In genomic region chr6:36820700-36821580, GRCh38 we compare ENCODE assay signal across 11 cellular contexts. TPM values are rescaled to one million over a fixed set of nuclear protein-coding genes. Genes with fewer than 3 reads are reported as not detected.
A peak's percentile ranks its signal among the peaks of the same experiment; 100 is the strongest.
DNase-seq lines count a peak whose midpoint lies in the region; ATAC-seq, FAIRE-seq and TF ChIP-seq lines count a peak whose summit lies in the region.
"Had no signal": no experiment of that assay in that cellular context is flagged by ENCODE, and none has a peak within 500 bp of the region (broad histone marks: within the 10 kb centered on the region; RNA-seq: fewer than 3 reads in every experiment).

No MANE protein-coding gene starts in this region.

- H3K4me2 ChIP-seq in mammary epithelial cell (ENCODE audit: insufficient read depth, low read depth, low read length) = no peak overlapping the region

- H3K27me3 ChIP-seq in mammary epithelial cell (ENCODE audit: insufficient read depth, low read length) (no peaks in the 10 kb centered on the region), suprapubic skin (no peaks in the 10 kb centered on the region)

- H3K9me3 ChIP-seq in mammary epithelial cell (replicated peaks; ENCODE audit: insufficient read depth, low read length) = no peaks in the 10 kb centered on the region
- H3K9me3 ChIP-seq in suprapubic skin = no peaks in the 10 kb centered on the region

- H3K27ac ChIP-seq in mammary epithelial cell (ENCODE audit: insufficient read depth, low read depth, low read length) (peak overlapping the region; percentile 47), suprapubic skin (no peak overlapping the region)
- H3K27ac ChIP-seq: parathyroid adenoma, SK-N-MC had no signal

- no peak overlapping the region for H3K4me3 ChIP-seq in mammary epithelial cell (replicated peaks in 1 of 3; ENCODE audit: insufficient read depth in 1 of 3, low read depth in 2 of 3, low read length in 3 of 3)
- H3K4me3 ChIP-seq in suprapubic skin = no peak overlapping the region
- H3K4me3 ChIP-seq: SK-N-MC had no signal

- no TSS peak for BruUV-seq in mammary epithelial cell (replicated peaks; lab: Mats Ljungman, UMichigan)

- H4K20me1 ChIP-seq in mammary epithelial cell (ENCODE audit: insufficient read depth, low read length) = no peaks in the 10 kb centered on the region

- TF ChIP-seq CTCF in mammary epithelial cell (conservative IDR thresholded peaks at IDR 0.05 in 1 of 2, IDR thresholded peaks at IDR 0.05 in 1 of 2; ENCODE audit: extremely low read depth in 1 of 2, insufficient read depth in 1 of 2, low read depth in 1 of 2, low read length in 2 of 2) (no peak), suprapubic skin (IDR thresholded peaks at IDR 0.05) (no peak)

- peak overlapping the region; percentile 26 for H3K9ac ChIP-seq in mammary epithelial cell (ENCODE audit: insufficient read depth, low read length)
- H3K9ac ChIP-seq: parathyroid adenoma had no signal

- H3K4me1 ChIP-seq in mammary epithelial cell (ENCODE audit: insufficient read depth, low read length) (peaks cover 18% of the 10 kb centered on the region), suprapubic skin (peaks cover 14% of the 10 kb centered on the region)
- H3K4me1 ChIP-seq: parathyroid adenoma had no signal

- peak; percentile 30 for ATAC-seq in left lobe of liver

- H3K79me2 ChIP-seq in mammary epithelial cell (ENCODE audit: insufficient read depth, low read length) = no peaks in the 10 kb centered on the region
- H3K79me2 ChIP-seq: parathyroid adenoma had no signal

- dilution Hi-C loops in mammary epithelial cell (cut with HindIII; ENCODE audit: low sequenced_read_pairs) = no loop called here

- DNase-seq in COLO829 (ENCODE audit: low spot score) (peak; percentile 97), MV-4-11 (lab: John Stamatoyannopoulos, UW) (peak; percentile 45), mammary epithelial cell (peak; percentile 70), left lobe of liver (ENCODE audit: low spot score) (no peak), suprapubic skin (ENCODE audit: low spot score in 2 of 2) (no peak), LoVo (ENCODE audit: low spot score) (no peak), GM12891 (ENCODE audit: insufficient read length, low spot score) (no peak)
- DNase-seq in activated naive CD4-positive, alpha-beta T cell (lab: John Stamatoyannopoulos, UW) = no peak

- TF ChIP-seq POLR2A in suprapubic skin (IDR thresholded peaks at IDR 0.05) = no peak
- TF ChIP-seq POLR2A in GM12891 (IDR thresholded peaks at IDR 0.05; ENCODE audit: low read depth, low read length) = no peak

- CTCF ChIA-PET in mammary epithelial cell (lab: Charles Lee; ENCODE audit: low non-redundant PET) = interaction anchor here (0.6 kb wide), 1 partner anchor 62 kb away, joined by 7 read pairs; no protein-coding TSS in a partner anchor

- TF ChIP-seq EP300 in suprapubic skin (IDR thresholded peaks at IDR 0.05) = no peak

- no peaks in the 10 kb centered on the region for H3K36me3 ChIP-seq in mammary epithelial cell (ENCODE audit: insufficient read depth, low read length)
- H3K36me3 ChIP-seq in suprapubic skin = no peaks in the 10 kb centered on the region

- WGBS in mammary epithelial cell (ENCODE audit: low coverage, missing lambda C conversion rate) = 34% methylated on average over 8 of the region's 12 CpGs
- 73% methylated on average over 12 of the region's 12 CpGs for WGBS in suprapubic skin

- H2AFZ ChIP-seq in mammary epithelial cell (ENCODE audit: low read depth, low read length) = peak overlapping the region; percentile 78
- H2AFZ ChIP-seq: parathyroid adenoma had no signal

- intact Hi-C loops in mammary epithelial cell (cut with micrococcal nuclease) = no loop called here

- no peak for FAIRE-seq in GM12891 (lab: Jason Lieb, UNC)
- FAIRE-seq: GM12892 had no signal

- in situ Hi-C loops in mammary epithelial cell (cut with MboI; ENCODE audit: low sequenced_read_pairs in 2 of 2) = no loop called here

TF ChIP-seq in GM12891, 5 proteins besides CTCF, POLR2A, EP300 and RAD21:
- TF ChIP-seq POLR2AphosphoS5 (IDR thresholded peaks at IDR 0.05; ENCODE audit: low read depth, low read length) (no peak), SPI1 (IDR thresholded peaks at IDR 0.05; ENCODE audit: low read depth, low read length) (no peak)

RNA-seq across cellular contexts. Expression of gene CPNE5, which starts 18.3 kb away (rescaled TPM):
- total RNA-seq in mammary epithelial cell = under 1 TPM in 1 of 2 donors, not detected in 1; 0.31 TPM
- polyA plus RNA-seq in mammary epithelial cell = 0.10 TPM
- polyA minus RNA-seq in mammary epithelial cell = not detected
- total RNA-seq in left lobe of liver = 0.25 TPM
- total RNA-seq in suprapubic skin = 1 to 10 TPM in 2 of 4 donors, under 1 TPM in 2; 0.48 to 1.2 (median 0.90) TPM
- 12.4 TPM for polyA plus RNA-seq in GM12891 (2012; ENCODE audit: low read depth, missing spikeins)

RNA-seq across cellular contexts. Expression of gene PPIL1, which starts 53.7 kb away (rescaled TPM):
- total RNA-seq in mammary epithelial cell (10 to 100 TPM; 24.0 to 33.5 TPM), left lobe of liver (10.7 TPM), suprapubic skin (10 to 100 TPM in 1 of 4 donors, 1 to 10 TPM in 3; 4.1 to 16.6 (median 7.7) TPM)
- 32.5 TPM for polyA plus RNA-seq in mammary epithelial cell
- 24.9 TPM for polyA minus RNA-seq in mammary epithelial cell
- polyA plus RNA-seq in GM12891 (2012; ENCODE audit: low read depth, missing spikeins) = 37.2 TPM

Comparison
In these comparisons a context has a peak if more than half of its experiments do, and no peak if none do; other contexts are left out.
1. DNase-seq: peak in COLO829 (single experiment), MV-4-11 (single experiment) and mammary epithelial cell (single experiment); none in left lobe of liver (single experiment), suprapubic skin (0 of 2), LoVo (single experiment), activated naive CD4-positive, alpha-beta T cell (0 of 4) and GM12891 (single experiment).